19 cellular contexts compared by ENCODE assay signal in genomic region chr15:71892335-71892734, GRCh38.
DNase-seq lines count a peak whose midpoint lies in the region; ATAC-seq and FAIRE-seq lines count a peak whose summit lies in the region.
"Had no signal": no experiment of that assay in that cellular context is flagged by ENCODE, and none has a peak within 500 bp of the region (broad histone marks: within the 10 kb centered on the region; RNA-seq: fewer than 3 reads in every experiment).

No MANE protein-coding gene starts in this region.

- no peak overlapping the region for H3K9ac ChIP-seq in mesenchymal stem cell (ENCODE audit: low read length)

- DNase-seq in GM19239 (ENCODE audit: insufficient read length, low spot score) (no peak), HuH-7 (ENCODE audit: low spot score) (peak; percentile 50), NCI-H526 treated with DMSO at 0.1 percent for 48 hours (lab: John Stamatoyannopoulos, UW) (peak; percentile 13), mesenchymal stem cell (peak; percentile 4), NCI-H69 (lab: John Stamatoyannopoulos, UW) (no peak), NCI-H1436 treated with DMSO at 0.1 percent for 48 hours (lab: John Stamatoyannopoulos, UW) (no peak)
- DNase-seq: ACHN; BE2C; C1 segment of cervical spinal cord; CD4-positive, CD25-positive, alpha-beta regulatory T cell; CD8-positive, alpha-beta memory T cell; COR-L47; DMS 273 treated with DMSO at 0.1 percent for 48 hours; DMS79; GDM1; H9; KG1 had no signal

- no peak overlapping the region for H4K8ac ChIP-seq in mesenchymal stem cell (ENCODE audit: low read length)

- H3K9me3 ChIP-seq in mesenchymal stem cell (ENCODE audit: control insufficient read depth, low read length) = no peaks in the 10 kb centered on the region
- H3K9me3 ChIP-seq: BE2C had no signal

- H2BK12ac ChIP-seq in mesenchymal stem cell (ENCODE audit: low read length in 2 of 2) = no peak overlapping the region

- FAIRE-seq in GM19239 (lab: Jason Lieb, UNC) = peak; percentile 14
- FAIRE-seq: H1 had no signal

- H3K14ac ChIP-seq in mesenchymal stem cell (ENCODE audit: low read length in 2 of 2) = no peak overlapping the region

- no peak overlapping the region for H3K4ac ChIP-seq in mesenchymal stem cell (ENCODE audit: low read depth in 1 of 2, low read length in 2 of 2)

- no peak overlapping the region for H3K18ac ChIP-seq in mesenchymal stem cell (ENCODE audit: low read depth in 1 of 2, low read length in 2 of 2)

- no peaks in the 10 kb centered on the region for H3K79me1 ChIP-seq in mesenchymal stem cell (replicated peaks; ENCODE audit: low read length, poor library complexity, severe bottlenecking)

- H4K91ac ChIP-seq in mesenchymal stem cell (ENCODE audit: low read length) = no peak overlapping the region

- ATAC-seq in GM19397 (IDR thresholded peaks at IDR 0.05; ENCODE audit: unreplicated experiment) = no peak

- no peaks in the 10 kb centered on the region for H3K27me3 ChIP-seq in mesenchymal stem cell (ENCODE audit: control insufficient read depth in 1 of 2, insufficient read depth in 1 of 2, low read length in 2 of 2)
- H3K27me3 ChIP-seq: BE2C had no signal

- H3K23ac ChIP-seq in mesenchymal stem cell (ENCODE audit: low read length in 2 of 2) = no peak overlapping the region

- no peak overlapping the region for H3K27ac ChIP-seq in mesenchymal stem cell (ENCODE audit: low read length, poor library complexity, severe bottlenecking)

- H3K4me3 ChIP-seq in mesenchymal stem cell (ENCODE audit: insufficient read depth in 1 of 2, low read depth in 1 of 2, low read length in 2 of 2) = no peak overlapping the region

- H2AK5ac ChIP-seq in mesenchymal stem cell (ENCODE audit: low read length, severe bottlenecking) = no peak overlapping the region

- no peak overlapping the region for H2BK120ac ChIP-seq in mesenchymal stem cell (ENCODE audit: low read depth, low read length)

- H2BK5ac ChIP-seq in mesenchymal stem cell (ENCODE audit: low read depth, low read length, poor library complexity, severe bottlenecking) = no peak overlapping the region

- H3K4me2 ChIP-seq in mesenchymal stem cell (ENCODE audit: low read length, poor library complexity, severe bottlenecking) = no peak overlapping the region

- H2BK15ac ChIP-seq in mesenchymal stem cell (ENCODE audit: low read depth, poor library complexity, severe bottlenecking) = no peak overlapping the region

- peaks cover 2% of the 10 kb centered on the region for H3K4me1 ChIP-seq in mesenchymal stem cell (ENCODE audit: control insufficient read depth, insufficient read depth, low read depth, low read length)

- no peak overlapping the region for H2AFZ ChIP-seq in mesenchymal stem cell (ENCODE audit: low read depth, low read length)

- H3K36me3 ChIP-seq in mesenchymal stem cell (ENCODE audit: control insufficient read depth in 1 of 2, insufficient read depth in 2 of 2, low read depth in 1 of 2, low read length in 2 of 2) = peaks cover 3 to 56% of the 10 kb centered on the region in 2 experiments

- WGBS in mesenchymal stem cell = 75% methylated on average over 2 of the region's 3 CpGs

Comparison
In these comparisons a context has a peak if more than half of its experiments do, and no peak if none do; other contexts are left out.
1. DNase-seq: peak in HuH-7 (single experiment), NCI-H526 treated with DMSO at 0.1 percent for 48 hours (single experiment) and mesenchymal stem cell (single experiment); none in GM19239 (single experiment), NCI-H69 (single experiment) and NCI-H1436 treated with DMSO at 0.1 percent for 48 hours (single experiment).